ENCODE assay signal across 12 cellular contexts in the genomic region with DNA sequence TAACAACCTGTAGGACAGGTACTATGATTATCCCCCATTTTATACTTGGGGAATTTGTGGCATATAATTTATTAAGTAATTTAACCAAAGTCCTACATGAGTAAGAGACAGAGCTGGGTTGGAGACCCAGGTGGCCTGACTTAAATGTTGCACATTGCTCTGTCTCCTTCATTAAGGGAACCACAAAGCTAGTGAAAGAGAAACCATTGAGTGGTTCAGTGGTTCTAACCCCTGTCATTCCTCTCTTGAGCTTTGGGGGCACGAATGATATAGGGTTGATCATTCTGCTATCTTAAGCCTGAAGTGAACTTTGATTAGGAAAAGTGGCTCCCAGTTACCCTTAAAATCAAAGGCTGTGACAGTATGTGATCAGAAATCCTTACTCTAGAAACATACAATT. TPM values are rescaled to one million over a fixed set of nuclear protein-coding genes. Genes with fewer than 3 reads are reported as not detected.
DNase-seq lines count a peak whose midpoint lies in the region; ATAC-seq, FAIRE-seq and TF ChIP-seq lines count a peak whose summit lies in the region.
"Had no signal": no experiment of that assay in that cellular context is flagged by ENCODE, and none has a peak within 500 bp of the region (broad histone marks: within the 10 kb centered on the region; RNA-seq: fewer than 3 reads in every experiment).

No MANE protein-coding gene starts in this region.

- no peak overlapping the region for H3K9ac ChIP-seq in kidney (ENCODE audit: low read length in 2 of 2)

- peak in 1 of 2 donors; percentile 37 for DNase-seq in memory B cell (ENCODE audit: low spot score in 2 of 2)
- no peak for DNase-seq in kidney
- DNase-seq in Right ventricle myocardium superior, result no peak
- DNase-seq in activated CD4-positive, alpha-beta T cell treated with anti-CD3 and anti-CD28 coated beads for 4 hours, result no peak
- DNase-seq: activated T-cell treated with anti-CD3 and anti-CD28 coated beads, Interleukin-2, amount 50 U/mL, for 24 hours; natural killer cell; NCI-H2107; T-cell had no signal

- H3K9me3 Mint-ChIP-seq in memory B cell, result peaks cover 3% of the 10 kb centered on the region
- H3K9me3 Mint-ChIP-seq: activated T-cell treated with anti-CD3 and anti-CD28 coated beads, Interleukin-2, amount 50 U/mL, for 24 hours; natural killer cell had no signal

- H3K36me3 ChIP-seq in kidney (ENCODE audit: control insufficient read depth in 1 of 2, insufficient read depth in 2 of 2, low read length in 2 of 2), result no peaks in the 10 kb centered on the region
- H3K36me3 ChIP-seq: thoracic aorta had no signal

- H3K9me3 ChIP-seq in kidney (ENCODE audit: control insufficient read depth in 1 of 2, low read length in 2 of 2), result no peaks in the 10 kb centered on the region
- H3K9me3 ChIP-seq: thoracic aorta had no signal

- peak; percentile 90 for ATAC-seq in GM18907 (IDR thresholded peaks at IDR 0.05; ENCODE audit: unreplicated experiment)
- peak; percentile 74 for ATAC-seq in GM21717 (IDR thresholded peaks at IDR 0.05; ENCODE audit: unreplicated experiment)
- ATAC-seq in HG03280 (IDR thresholded peaks at IDR 0.05; ENCODE audit: unreplicated experiment), result peak; percentile 57
- ATAC-seq in memory B cell (ENCODE audit: low read depth), result peak; percentile 72
- ATAC-seq in Right ventricle myocardium superior (ENCODE audit: poor library complexity), result no peak
- ATAC-seq: natural killer cell, T-cell had no signal

- no peak for FAIRE-seq in kidney (lab: Jason Lieb, UNC)

- H3K27me3 Mint-ChIP-seq in memory B cell, result no peaks in the 10 kb centered on the region
- H3K27me3 Mint-ChIP-seq: activated T-cell treated with anti-CD3 and anti-CD28 coated beads, Interleukin-2, amount 50 U/mL, for 24 hours; T-cell had no signal

- intact Hi-C loops in kidney (cut with DNase I) (no loop called here), Right ventricle myocardium superior (cut with DNase I) (no loop called here)

- H3K4me1 Mint-ChIP-seq in memory B cell, result peaks cover 37% of the 10 kb centered on the region
- H3K4me1 Mint-ChIP-seq: natural killer cell, T-cell had no signal

- no peak overlapping the region for H3K4me3 Mint-ChIP-seq in memory B cell
- H3K4me3 Mint-ChIP-seq: activated T-cell treated with anti-CD3 and anti-CD28 coated beads, Interleukin-2, amount 50 U/mL, for 24 hours; natural killer cell; T-cell had no signal

- no peaks in the 10 kb centered on the region for H3K4me1 ChIP-seq in kidney (ENCODE audit: control insufficient read depth in 1 of 2, insufficient read depth in 1 of 2, low read depth in 1 of 2, low read length in 2 of 2)

- H3K4me3 ChIP-seq in kidney (ENCODE audit: low read length in 2 of 2), result no peak overlapping the region
- H3K4me3 ChIP-seq: thoracic aorta had no signal

- peak overlapping the region; percentile 89 for H3K27ac Mint-ChIP-seq in memory B cell
- H3K27ac Mint-ChIP-seq: activated T-cell treated with anti-CD3 and anti-CD28 coated beads, Interleukin-2, amount 50 U/mL, for 24 hours; natural killer cell; T-cell had no signal

- no peak overlapping the region for H3K27ac ChIP-seq in kidney (ENCODE audit: low read depth in 2 of 2, low read length in 2 of 2)
- H3K27ac ChIP-seq: thoracic aorta had no signal

- no peak for TF ChIP-seq CTCF in kidney (IDR thresholded peaks at IDR 0.05; ENCODE audit: borderline replicate concordance, extremely low read depth, insufficient read depth)

- H3K36me3 Mint-ChIP-seq in memory B cell, result peaks cover 7% of the 10 kb centered on the region
- H3K36me3 Mint-ChIP-seq: natural killer cell had no signal

RNA-seq across cellular contexts. Expression of gene MAP3K7CL, which starts 5.2 kb away (rescaled TPM):
- total RNA-seq in kidney (12.7 TPM), Right ventricle myocardium superior (1.1 TPM)
- polyA plus RNA-seq in kidney (ENCODE audit: insufficient read depth, low read depth, low replicate concordance), result 5.4 TPM

RNA-seq across cellular contexts. Expression of gene CCT8, which starts 51.8 kb away (rescaled TPM):
- total RNA-seq in kidney, result 101 TPM
- 119 TPM for polyA plus RNA-seq in kidney (ENCODE audit: insufficient read depth, low read depth, low replicate concordance)
- 108 TPM for total RNA-seq in Right ventricle myocardium superior
